9 cellular contexts compared by ENCODE assay signal in the genomic region with DNA sequence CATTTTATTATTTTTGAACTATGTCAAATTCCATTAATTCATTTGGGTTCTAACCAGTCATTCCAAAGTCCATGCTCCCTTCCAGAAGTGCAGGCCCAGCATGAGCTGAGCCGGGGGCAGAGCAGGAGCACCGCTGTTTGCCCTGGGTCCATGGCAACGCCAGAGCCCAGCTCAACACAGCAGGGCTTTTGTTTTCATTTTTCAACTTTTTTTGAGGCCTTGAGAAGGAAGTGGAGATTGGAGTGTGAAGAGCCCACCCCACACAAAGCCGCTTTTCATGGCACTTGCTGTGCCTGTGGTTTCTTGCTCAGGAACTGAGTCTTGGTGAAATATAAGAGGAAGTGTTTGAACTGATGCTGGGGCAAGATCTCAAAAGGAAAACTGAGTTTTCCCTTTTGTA. TPM values are rescaled to one million over a fixed set of nuclear protein-coding genes. Genes with fewer than 3 reads are reported as not detected.
A peak's percentile ranks its signal among the peaks of the same experiment; 100 is the strongest.
DNase-seq lines count a peak whose midpoint lies in the region; ATAC-seq and TF ChIP-seq lines count a peak whose summit lies in the region.
"Had no signal": no experiment of that assay in that cellular context is flagged by ENCODE, and none has a peak within 500 bp of the region (broad histone marks: within the 10 kb centered on the region; RNA-seq: fewer than 3 reads in every experiment).

No MANE protein-coding gene starts in this region.

- intact Hi-C loops in aorta (cut with DNase I) = no loop called here

- H3K9ac ChIP-seq in mesendoderm (ENCODE audit: low read length) = no peak overlapping the region

- no peaks in the 10 kb centered on the region for H3K79me1 ChIP-seq in mesendoderm (ENCODE audit: low read length)

- H3K27ac ChIP-seq in mesendoderm (ENCODE audit: low read depth, low read length) = no peak overlapping the region
- H3K27ac ChIP-seq in aorta (ENCODE audit: low read depth in 1 of 2, low read length in 2 of 2) = peak overlapping the region; percentile 69 to 79

- no peak overlapping the region for H3K18ac ChIP-seq in mesendoderm (ENCODE audit: low read length)

- no peaks in the 10 kb centered on the region for H3K4me1 ChIP-seq in mesendoderm (ENCODE audit: control insufficient read depth, low read depth, low read length)
- no peaks in the 10 kb centered on the region for H3K4me1 ChIP-seq in aorta (ENCODE audit: control insufficient read depth in 1 of 2, insufficient read depth in 2 of 2, low read length in 2 of 2)

- no peak overlapping the region for H3K4me2 ChIP-seq in mesendoderm (ENCODE audit: low read length)

- no peak for TF ChIP-seq CTCF in astrocyte of the spinal cord (IDR thresholded peaks at IDR 0.05; ENCODE audit: low read depth, low read length)

- H3K27me3 ChIP-seq in mesendoderm (ENCODE audit: insufficient read depth, low read length, poor library complexity) (no peaks in the 10 kb centered on the region), aorta (ENCODE audit: control insufficient read depth in 1 of 2, insufficient read depth in 2 of 2, low read length in 1 of 2) (no peaks in the 10 kb centered on the region)

- peak; percentile 15 to 35 for DNase-seq in stimulated activated CD8-positive, alpha-beta memory T cell treated with anti-CD3 and anti-CD28 coated beads, Interleukin-7, amount 100 ng/mL, for 4 hours (ENCODE audit: low read depth in 2 of 2)
- no peak for DNase-seq in stimulated activated CD8-positive, alpha-beta memory T cell treated with anti-CD3 and anti-CD28 coated beads, Interleukin-4, amount 100 ng/mL, for 48 hours
- DNase-seq in astrocyte of the spinal cord (ENCODE audit: low read depth, low spot score) (peak; percentile 92), mesendoderm (peak; percentile 62), aorta (peak; percentile 73 to 83), DMS 273 treated with DMSO at 0.1 percent for 48 hours (lab: John Stamatoyannopoulos, UW) (no peak), DMS79 treated with DMSO at 0.1 percent for 48 hours (lab: John Stamatoyannopoulos, UW) (no peak)
- no peak for DNase-seq in activated CD4-positive, CD25-positive, alpha-beta regulatory T cell (lab: John Stamatoyannopoulos, UW)

- ATAC-seq in aorta (ENCODE audit: low FRiP score) = peak; percentile 76

- H3K4ac ChIP-seq in mesendoderm (ENCODE audit: low read depth, low read length) = no peak overlapping the region

- H3K23ac ChIP-seq in mesendoderm (ENCODE audit: low read length) = no peak overlapping the region

- no peak overlapping the region for H3K56ac ChIP-seq in mesendoderm (ENCODE audit: low read length)

- no peak overlapping the region for H4K8ac ChIP-seq in mesendoderm (ENCODE audit: low read depth, low read length)

- H2AK5ac ChIP-seq in mesendoderm (ENCODE audit: low read length) = no peak overlapping the region

- no peak overlapping the region for H2BK120ac ChIP-seq in mesendoderm (ENCODE audit: low read depth, low read length)

- in situ Hi-C loops in astrocyte of the spinal cord (cut with HindIII; ENCODE audit: low sequenced_read_pairs) = no loop called here

- H2BK15ac ChIP-seq in mesendoderm (replicated peaks; ENCODE audit: low read depth) = no peak overlapping the region

- no peak overlapping the region for H4K5ac ChIP-seq in mesendoderm (ENCODE audit: low read length)

- no CpG with 5 or more reads among the region's 4 CpGs for WGBS in mesendoderm (ENCODE audit: extremely low coverage, insufficient coverage, low lambda C conversion rate)
- 3% methylated on average over 4 of the region's 4 CpGs for WGBS in aorta, 2 donors

- no peaks in the 10 kb centered on the region for H3K79me2 ChIP-seq in mesendoderm (ENCODE audit: control insufficient read depth, insufficient read depth, low read length)

- no peak overlapping the region for H3K4me3 ChIP-seq in astrocyte of the spinal cord (ENCODE audit: low read depth, low read length)
- no peak overlapping the region for H3K4me3 ChIP-seq in mesendoderm (ENCODE audit: low read length)
- H3K4me3 ChIP-seq in aorta (ENCODE audit: low read length in 2 of 2) = no peak overlapping the region

- H2BK5ac ChIP-seq in mesendoderm (ENCODE audit: low read length) = no peak overlapping the region

- peaks cover 5% of the 10 kb centered on the region for H3K9me3 ChIP-seq in aorta (ENCODE audit: control insufficient read depth, low read length)

- H3K36me3 ChIP-seq in mesendoderm (ENCODE audit: control insufficient read depth, insufficient read depth, low read length) = no peaks in the 10 kb centered on the region
- no peaks in the 10 kb centered on the region for H3K36me3 ChIP-seq in aorta (ENCODE audit: control insufficient read depth in 1 of 2, insufficient read depth in 2 of 2, low read length in 1 of 2)

RNA-seq across cellular contexts. Expression of a gene that starts 13.2 kb away (rescaled TPM):
- 27.8 TPM for polyA plus RNA-seq in mesendoderm (2013, experiment 1 of 2)
- 28.0 TPM for polyA plus RNA-seq in mesendoderm (2013, experiment 2 of 2)
- 100 to 1,000 TPM; 118 to 139 TPM for total RNA-seq in aorta
- polyA plus RNA-seq in aorta = 100 to 1,000 TPM; 134 to 140 TPM

RNA-seq across cellular contexts. Expression of a gene that starts 17.3 kb away (rescaled TPM):
- 0.35 TPM for polyA plus RNA-seq in mesendoderm (2013, experiment 1 of 2)
- 0.18 TPM for polyA plus RNA-seq in mesendoderm (2013, experiment 2 of 2)
- total RNA-seq in aorta = 1 to 10 TPM; 6.1 to 8.7 TPM
- polyA plus RNA-seq in aorta = 1 to 10 TPM; 1.1 to 5.1 TPM
- total RNA-seq: fibroblast of lung had no signal

Comparison
In these comparisons a context has a peak if more than half of its experiments do, and no peak if none do; other contexts are left out.
1. DNase-seq: peak in stimulated activated CD8-positive, alpha-beta memory T cell treated with anti-CD3 and anti-CD28 coated beads, Interleukin-7, amount 100 ng/mL, for 4 hours (2 of 2), astrocyte of the spinal cord (single experiment), mesendoderm (single experiment) and aorta (2 of 2); none in stimulated activated CD8-positive, alpha-beta memory T cell treated with anti-CD3 and anti-CD28 coated beads, Interleukin-4, amount 100 ng/mL, for 48 hours (single experiment), activated CD4-positive, CD25-positive, alpha-beta regulatory T cell (0 of 4), DMS 273 treated with DMSO at 0.1 percent for 48 hours (single experiment) and DMS79 treated with DMSO at 0.1 percent for 48 hours (single experiment).